8 cellular contexts compared by ENCODE assay signal in the genomic region with DNA sequence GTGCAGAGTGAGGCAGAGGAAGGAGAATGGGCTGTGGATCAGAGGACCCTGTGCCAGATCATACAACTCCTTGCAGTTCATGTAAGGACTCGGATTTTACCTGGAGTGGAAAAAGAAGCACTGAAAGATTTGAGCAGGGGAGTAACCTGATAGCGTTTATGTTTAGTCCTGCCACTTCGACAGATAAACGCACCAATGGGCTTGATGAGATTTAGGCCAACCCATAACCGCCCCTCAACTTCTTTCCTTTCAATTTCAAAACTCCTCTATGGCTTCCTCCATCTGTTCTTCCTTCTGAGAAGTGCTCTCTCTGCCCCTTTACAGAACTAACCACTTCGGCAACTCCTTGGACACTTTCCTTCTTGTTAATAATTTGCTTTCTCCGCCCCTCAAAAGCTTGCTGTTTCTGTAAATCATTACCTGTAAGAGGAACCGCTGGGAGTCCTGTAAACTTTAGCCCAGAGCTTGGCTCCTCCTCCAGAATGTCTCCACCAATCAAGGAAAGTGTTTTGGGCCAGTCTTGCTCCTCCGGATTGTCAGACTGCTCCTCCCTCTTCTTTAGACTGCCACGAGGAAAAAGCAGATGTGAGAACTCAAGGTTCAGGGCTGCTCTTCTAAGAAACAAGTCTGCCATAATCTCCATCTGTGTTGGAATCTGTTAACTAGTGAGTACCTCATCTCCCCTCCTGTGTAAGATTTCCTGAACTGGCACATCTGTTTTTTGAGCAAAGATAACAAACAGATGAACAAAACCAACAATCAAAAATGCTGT. TPM values are rescaled to one million over a fixed set of nuclear protein-coding genes. Genes with fewer than 3 reads are reported as not detected.
DNase-seq lines count a peak whose midpoint lies in the region; ATAC-seq and TF ChIP-seq lines count a peak whose summit lies in the region.

A gene with protein sequence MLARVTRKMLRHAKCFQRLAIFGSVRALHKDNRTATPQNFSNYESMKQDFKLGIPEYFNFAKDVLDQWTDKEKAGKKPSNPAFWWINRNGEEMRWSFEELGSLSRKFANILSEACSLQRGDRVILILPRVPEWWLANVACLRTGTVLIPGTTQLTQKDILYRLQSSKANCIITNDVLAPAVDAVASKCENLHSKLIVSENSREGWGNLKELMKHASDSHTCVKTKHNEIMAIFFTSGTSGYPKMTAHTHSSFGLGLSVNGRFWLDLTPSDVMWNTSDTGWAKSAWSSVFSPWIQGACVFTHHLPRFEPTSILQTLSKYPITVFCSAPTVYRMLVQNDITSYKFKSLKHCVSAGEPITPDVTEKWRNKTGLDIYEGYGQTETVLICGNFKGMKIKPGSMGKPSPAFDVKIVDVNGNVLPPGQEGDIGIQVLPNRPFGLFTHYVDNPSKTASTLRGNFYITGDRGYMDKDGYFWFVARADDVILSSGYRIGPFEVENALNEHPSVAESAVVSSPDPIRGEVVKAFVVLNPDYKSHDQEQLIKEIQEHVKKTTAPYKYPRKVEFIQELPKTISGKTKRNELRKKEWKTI (plus strand): TSS at position 554 of the 772 bp plus-strand sequence. CDS start 6,021 bp downstream, outside the sequence.

- no peak for TF ChIP-seq CTCF in colonic mucosa (IDR thresholded peaks at IDR 0.05)

- H3K4me1 ChIP-seq in colonic mucosa: no peaks in the 10 kb centered on the region

- H3K36me3 ChIP-seq in colonic mucosa: no peaks in the 10 kb centered on the region

- DNase-seq in GM03348 (ENCODE audit: low spot score) (peak; percentile 91), colonic mucosa (peak; percentile 92), left lobe of liver (ENCODE audit: low spot score) (peak; percentile 82), DMS114 treated with DMSO at 0.1 percent for 48 hours (lab: John Stamatoyannopoulos, UW; ENCODE audit: unreplicated experiment) (no peak)
- peak; percentile 28 for DNase-seq in Jurkat, Clone E6-1 (ENCODE audit: low read depth, low spot score)
- peak; percentile 39 for DNase-seq in activated CD4-positive, CD25-positive, alpha-beta regulatory T cell treated with anti-CD3 and anti-CD28 coated beads, Interleukin-2, amount 50 U/mL, for 16 hours (ENCODE audit: low read depth, low spot score)
- peak; percentile 53 for DNase-seq in stimulated activated CD8-positive, alpha-beta memory T cell treated with anti-CD3 and anti-CD28 coated beads, Interleukin-12 subunit alpha, Interleukin-12 subunit beta, amount 100 ng/mL, for 1 hour (ENCODE audit: low read depth)

- no peak within 1 kb of the TSS for H3K4me3 ChIP-seq in Jurkat, Clone E6-1 (ENCODE audit: low read length)
- H3K4me3 ChIP-seq in colonic mucosa: peak within 1 kb of the TSS; percentile 14

- ATAC-seq in GM21825 (IDR thresholded peaks at IDR 0.05; ENCODE audit: unreplicated experiment): peak; percentile 96
- peak; percentile 91 for ATAC-seq in left lobe of liver

- H3K27me3 ChIP-seq in colonic mucosa: no peaks in the 10 kb centered on the region

- H3K27ac ChIP-seq in colonic mucosa: peak within 1 kb of the TSS; percentile 81

- H3K9ac ChIP-seq in colonic mucosa (ENCODE audit: low read depth in 2 of 2, low read length in 2 of 2): peak within 1 kb of the TSS; percentile 28 to 48

- no peaks in the 10 kb centered on the region for H3K9me3 ChIP-seq in colonic mucosa

- intact Hi-C loops in colonic mucosa (cut with DNase I): no loop called here

RNA-seq across cellular contexts. Expression of the gene that starts here (rescaled TPM):
- not detected for polyA plus RNA-seq in Jurkat, Clone E6-1 (2012; ENCODE audit: insufficient read depth, insufficient read length)
- 10 to 100 TPM; 34.9 to 42.8 TPM for total RNA-seq in colonic mucosa
- total RNA-seq in left lobe of liver: 70.8 TPM
